14 cellular contexts compared by ENCODE assay signal in genomic region chr11:67027483-67027930, GRCh38. TPM values are rescaled to one million over a fixed set of nuclear protein-coding genes. Genes with fewer than 3 reads are reported as not detected.
A peak's percentile ranks its signal among the peaks of the same experiment; 100 is the strongest.
DNase-seq lines count a peak whose midpoint lies in the region; ATAC-seq and TF ChIP-seq lines count a peak whose summit lies in the region.
"Had no signal": no experiment of that assay in that cellular context is flagged by ENCODE, and none has a peak within 500 bp of the region (broad histone marks: within the 10 kb centered on the region; RNA-seq: fewer than 3 reads in every experiment).

No MANE protein-coding gene starts in this region.

- no peaks in the 10 kb centered on the region for H3F3A ChIP-seq in OCI-LY1 (ENCODE audit: insufficient read depth, low read length)

- 9% methylated on average over 5 of the region's 12 CpGs for WGBS in right lobe of liver (ENCODE audit: insufficient coverage, low coverage, low lambda C conversion rate, missing lambda C conversion rate)
- WGBS in heart right ventricle, 2 donors: 81 to 83% methylated on average over 12 of the region's 12 CpGs

- H3K4me1 ChIP-seq in OCI-LY1 (ENCODE audit: insufficient read depth, low read length, severe bottlenecking) (peaks cover 29% of the 10 kb centered on the region), right lobe of liver (peaks cover 0 to 27% (median 6%) of the 10 kb centered on the region in 4 donors), heart right ventricle (peaks cover 5 to 19% (median 8%) of the 10 kb centered on the region in 9 donors)

- H3K27ac Mint-ChIP-seq in activated naive CD8-positive, alpha-beta T cell treated with anti-CD3 and anti-CD28 coated beads, Interleukin-2, amount 50 U/mL, for 24 hours: no peak overlapping the region
- H3K27ac Mint-ChIP-seq: activated T-helper 2 cell treated with anti-CD3 and anti-CD28 coated beads, Interferon-gamma antibody, Interleukin-2, Interleukin-4, amounts not matched to agents 10 μg/mL and 5 μg/mL and 100 μg/mL, durations not matched to agents 14 hours and 24 hours and 36 hours had no signal

- peak overlapping the region; percentile 40; the same call in 1 of the 2 replicates for H3K4me2 ChIP-seq in OCI-LY1 (ENCODE audit: low read length)

- peak; percentile 56 for DNase-seq in GM06990 (ENCODE audit: extremely low read depth, insufficient read length)
- DNase-seq in right lobe of liver: peak; percentile 78 to 87 (median 81)
- DNase-seq in T1000 (lab: John Stamatoyannopoulos, UW): no peak
- no peak for DNase-seq in heart right ventricle
- no peak for DNase-seq in kidney glomerular epithelial cell (lab: John Stamatoyannopoulos, UW)
- DNase-seq in activated naive CD8-positive, alpha-beta T cell treated with anti-CD3 and anti-CD28 coated beads, Interleukin-2, amount 50 U/mL, for 24 hours: no peak
- DNase-seq: gastrocnemius medialis; MG63; stimulated activated naive CD4-positive, alpha-beta T cell had no signal

- H3K9ac ChIP-seq in OCI-LY1 (ENCODE audit: low read length): no peak overlapping the region

- intact Hi-C loops in right lobe of liver (cut with DNase I): no loop called here
- intact Hi-C loops in heart right ventricle (cut with DNase I): no loop called here

- no peaks in the 10 kb centered on the region for H3K36me3 Mint-ChIP-seq in activated naive CD8-positive, alpha-beta T cell treated with anti-CD3 and anti-CD28 coated beads, Interleukin-2, amount 50 U/mL, for 24 hours (ENCODE audit: low read depth)

- H3K9me3 ChIP-seq in OCI-LY1 (ENCODE audit: low read length) (no peaks in the 10 kb centered on the region), right lobe of liver (no peaks in the 10 kb centered on the region), heart right ventricle (no peaks in the 10 kb centered on the region)
- H3K9me3 ChIP-seq: gastrocnemius medialis, MG63, SJSA1 had no signal

- no peaks in the 10 kb centered on the region for H3K9me3 Mint-ChIP-seq in activated naive CD8-positive, alpha-beta T cell treated with anti-CD3 and anti-CD28 coated beads, Interleukin-2, amount 50 U/mL, for 24 hours
- H3K9me3 Mint-ChIP-seq: activated T-helper 2 cell treated with anti-CD3 and anti-CD28 coated beads, Interferon-gamma antibody, Interleukin-2, Interleukin-4, amounts not matched to agents 10 μg/mL and 5 μg/mL and 100 μg/mL, durations not matched to agents 14 hours and 24 hours and 36 hours had no signal

- no peaks in the 10 kb centered on the region for H3K9me2 ChIP-seq in OCI-LY1 (ENCODE audit: low read depth, low read length)

- no peaks in the 10 kb centered on the region for H3K79me2 ChIP-seq in OCI-LY1 (ENCODE audit: insufficient read depth, low read length)

- no peaks in the 10 kb centered on the region for H4K20me1 ChIP-seq in OCI-LY1 (ENCODE audit: insufficient read depth, low read length)

- ATAC-seq in GM21723 (IDR thresholded peaks at IDR 0.05; ENCODE audit: unreplicated experiment): peak; percentile 21
- ATAC-seq in right lobe of liver: peak; percentile 75 to 87 (median 84)
- no peak for ATAC-seq in heart right ventricle
- ATAC-seq in activated naive CD8-positive, alpha-beta T cell treated with anti-CD3 and anti-CD28 coated beads, Interleukin-2, amount 50 U/mL, for 24 hours: no peak
- ATAC-seq: gastrocnemius medialis had no signal

- peak; percentile 54 for TF ChIP-seq POLR2A in right lobe of liver (IDR thresholded peaks at IDR 0.05)

- H3K36me3 ChIP-seq in GM06990 (ENCODE audit: control insufficient read depth, insufficient read depth, low read length): no peaks in the 10 kb centered on the region
- no peaks in the 10 kb centered on the region for H3K36me3 ChIP-seq in OCI-LY1 (ENCODE audit: insufficient read depth, low read length)
- no peaks in the 10 kb centered on the region for H3K36me3 ChIP-seq in right lobe of liver
- H3K36me3 ChIP-seq in heart right ventricle: no peaks in the 10 kb centered on the region
- H3K36me3 ChIP-seq: gastrocnemius medialis, MG63, SJSA1 had no signal

- peaks cover 18% of the 10 kb centered on the region for H3K4me1 Mint-ChIP-seq in activated naive CD8-positive, alpha-beta T cell treated with anti-CD3 and anti-CD28 coated beads, Interleukin-2, amount 50 U/mL, for 24 hours

- H3K27me3 Mint-ChIP-seq in activated naive CD8-positive, alpha-beta T cell treated with anti-CD3 and anti-CD28 coated beads, Interleukin-2, amount 50 U/mL, for 24 hours: peaks cover 61% of the 10 kb centered on the region

- TF ChIP-seq CTCF in GM06990 (IDR thresholded peaks at IDR 0.05; ENCODE audit: insufficient read depth, low read length, poor library complexity, severe bottlenecking) (no peak), OCI-LY1 (IDR thresholded peaks at IDR 0.05; ENCODE audit: low read length) (no peak), right lobe of liver (IDR thresholded peaks at IDR 0.05) (no peak), heart right ventricle (IDR thresholded peaks at IDR 0.05) (no peak)

- H3K4me3 ChIP-seq in GM06990 (replicated peaks; ENCODE audit: low read depth, low read length) (no peak overlapping the region; the same call in 1 of the 2 replicates), OCI-LY1 (ENCODE audit: low read depth, low read length, poor library complexity, severe bottlenecking) (no peak overlapping the region), right lobe of liver (no peak overlapping the region), heart right ventricle (no peak overlapping the region)
- H3K4me3 ChIP-seq: gastrocnemius medialis, MG63, SJSA1, skin epidermis had no signal

- H3K4me3 Mint-ChIP-seq in activated naive CD8-positive, alpha-beta T cell treated with anti-CD3 and anti-CD28 coated beads, Interleukin-2, amount 50 U/mL, for 24 hours: no peak overlapping the region

- no peak overlapping the region for H3K27ac ChIP-seq in OCI-LY1 (ENCODE audit: low read depth, low read length, poor library complexity, severe bottlenecking)
- peak overlapping the region in 2 of 3 donors; percentile 28 to 52 for H3K27ac ChIP-seq in right lobe of liver
- H3K27ac ChIP-seq in heart right ventricle: no peak overlapping the region
- H3K27ac ChIP-seq: gastrocnemius medialis, SJSA1 had no signal

- H3K27me3 ChIP-seq in GM06990 (replicated peaks; ENCODE audit: control insufficient read depth, insufficient read depth, low read length) (no peaks in the 10 kb centered on the region), OCI-LY1 (ENCODE audit: insufficient read depth, low read length) (no peaks in the 10 kb centered on the region; the same call in 1 of the 2 replicates), right lobe of liver (no peaks in the 10 kb centered on the region), heart right ventricle (peaks cover 0 to 47% (median 28%) of the 10 kb centered on the region in 7 donors)
- H3K27me3 ChIP-seq: MG63 had no signal

- H2AFZ ChIP-seq in OCI-LY1 (ENCODE audit: low read length): no peak overlapping the region

RNA-seq across cellular contexts. Expression of gene SYT12, which starts 4.6 kb away (rescaled TPM):
- 10 to 100 TPM in 4 of 6 experiments, 1 to 10 TPM in 2; 1.8 to 35.3 (median 14.2) TPM for total RNA-seq in right lobe of liver
- under 1 TPM in 9 of 10 donors, not detected in 1; 0.12 to 0.78 (median 0.23) TPM for total RNA-seq in heart right ventricle
- polyA plus RNA-seq in heart right ventricle: under 1 TPM in 1 of 2 donors, not detected in 1; 0.33 TPM
- total RNA-seq: activated T-helper 2 cell treated with anti-CD3 and anti-CD28 coated beads, Interferon-gamma antibody, Interleukin-2, Interleukin-4, amounts not matched to agents 10 μg/mL and 5 μg/mL and 100 μg/mL, durations not matched to agents 14 hours and 24 hours and 36 hours had no signal

RNA-seq across cellular contexts. Expression of gene RHOD, which starts 29.1 kb away (rescaled TPM):
- total RNA-seq in right lobe of liver (100 to 1,000 TPM in 1 of 6 experiments, 10 to 100 TPM in 5; 17.8 to 106 (median 47.3) TPM), heart right ventricle (100 to 1,000 TPM in 1 of 10 donors, 10 to 100 TPM in 9; 21.9 to 103 (median 29.5) TPM)
- 10 to 100 TPM; 76.0 to 98.8 TPM for polyA plus RNA-seq in heart right ventricle
- total RNA-seq: SJSA1 had no signal

RNA-seq across cellular contexts. Expression of gene C11orf86, which starts 52.4 kb away (rescaled TPM):
- not detected for total RNA-seq in right lobe of liver
- not detected for total RNA-seq in heart right ventricle
- polyA plus RNA-seq in heart right ventricle: not detected
- total RNA-seq: activated T-helper 2 cell treated with anti-CD3 and anti-CD28 coated beads, Interferon-gamma antibody, Interleukin-2, Interleukin-4, amounts not matched to agents 10 μg/mL and 5 μg/mL and 100 μg/mL, durations not matched to agents 14 hours and 24 hours and 36 hours; gastrocnemius medialis; SJSA1 had no signal

Comparison
In these comparisons a context has a peak if more than half of its experiments do, and no peak if none do; other contexts are left out.
1. DNase-seq: peak in GM06990 (single experiment) and right lobe of liver (3 of 3); none in T1000 (single experiment), heart right ventricle (0 of 2), kidney glomerular epithelial cell (single experiment) and activated naive CD8-positive, alpha-beta T cell treated with anti-CD3 and anti-CD28 coated beads, Interleukin-2, amount 50 U/mL, for 24 hours (single experiment).
2. ATAC-seq: peak in GM21723 (single experiment) and right lobe of liver (4 of 4); none in heart right ventricle (0 of 8) and activated naive CD8-positive, alpha-beta T cell treated with anti-CD3 and anti-CD28 coated beads, Interleukin-2, amount 50 U/mL, for 24 hours (single experiment).
3. H3K27ac ChIP-seq: peak in right lobe of liver (2 of 3); none in OCI-LY1 (single experiment) and heart right ventricle (0 of 10).